In the genomic region with DNA sequence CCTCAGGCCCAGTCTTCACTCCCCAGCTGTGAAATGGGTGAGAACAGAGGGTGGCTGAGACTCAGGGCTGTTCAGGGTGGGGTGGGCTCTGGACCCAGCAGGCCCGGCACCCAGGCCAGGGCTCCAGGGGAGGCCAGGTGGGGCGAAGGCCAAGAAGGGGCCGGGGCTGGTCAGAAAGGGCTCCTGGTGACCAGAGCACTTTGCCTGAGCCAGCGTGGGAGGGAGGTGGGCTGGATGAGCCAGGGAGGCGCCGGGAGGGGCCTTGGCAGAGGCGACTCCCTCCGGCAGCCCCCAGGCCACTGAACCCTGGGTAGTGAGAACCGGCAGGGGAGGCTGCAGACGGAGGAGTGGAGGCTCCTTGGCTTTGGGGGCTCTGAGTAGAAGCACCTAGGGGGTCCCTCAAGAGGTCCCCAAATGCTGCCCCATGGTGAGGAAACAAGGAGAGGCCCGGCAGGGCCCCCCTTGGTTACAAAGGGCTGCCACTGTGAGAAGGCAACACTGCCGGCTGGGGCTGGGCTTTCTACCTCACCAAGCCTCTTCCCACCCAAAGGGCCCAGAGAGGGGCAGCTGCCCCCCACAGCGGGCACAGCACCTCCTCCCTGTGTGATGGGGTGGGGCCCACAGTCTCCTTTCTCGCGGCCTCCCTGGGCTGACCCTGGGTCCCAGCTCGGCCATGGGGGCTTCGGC, we compare ENCODE assay signal across 2 cellular contexts.
TF ChIP-seq lines count a peak whose summit lies in the region.

No MANE protein-coding gene starts in this region.

TF ChIP-seq in SK-N-SH, 30 proteins besides CTCF, POLR2A, EP300 and RAD21:
- TF ChIP-seq MEF2A (IDR thresholded peaks at IDR 0.05; ENCODE audit: borderline replicate concordance, low read depth) (no peak), JUND (IDR thresholded peaks at IDR 0.05) (no peak), TCF12 (IDR thresholded peaks at IDR 0.05) (no peak), SIN3A (IDR thresholded peaks at IDR 0.05; ENCODE audit: borderline replicate concordance, low read depth, low read length) (no peak), TEAD4 (IDR thresholded peaks at IDR 0.05; ENCODE audit: borderline replicate concordance, insufficient read depth) (no peak), NFIC (IDR thresholded peaks at IDR 0.05; ENCODE audit: borderline replicate concordance) (no peak), YY1 (IDR thresholded peaks at IDR 0.05; ENCODE audit: low read depth) (no peak), POLR2AphosphoS5 (IDR thresholded peaks at IDR 0.05; ENCODE audit: low read depth, low read length) (no peak), MXI1 (IDR thresholded peaks at IDR 0.05; ENCODE audit: low read depth, low read length) (no peak)
- TF ChIP-seq, protein P1, sequence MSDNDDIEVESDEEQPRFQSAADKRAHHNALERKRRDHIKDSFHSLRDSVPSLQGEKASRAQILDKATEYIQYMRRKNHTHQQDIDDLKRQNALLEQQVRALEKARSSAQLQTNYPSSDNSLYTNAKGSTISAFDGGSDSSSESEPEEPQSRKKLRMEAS (IDR thresholded peaks at IDR 0.05; ENCODE audit: low read depth) = no peak
- TF ChIP-seq, protein P2, sequence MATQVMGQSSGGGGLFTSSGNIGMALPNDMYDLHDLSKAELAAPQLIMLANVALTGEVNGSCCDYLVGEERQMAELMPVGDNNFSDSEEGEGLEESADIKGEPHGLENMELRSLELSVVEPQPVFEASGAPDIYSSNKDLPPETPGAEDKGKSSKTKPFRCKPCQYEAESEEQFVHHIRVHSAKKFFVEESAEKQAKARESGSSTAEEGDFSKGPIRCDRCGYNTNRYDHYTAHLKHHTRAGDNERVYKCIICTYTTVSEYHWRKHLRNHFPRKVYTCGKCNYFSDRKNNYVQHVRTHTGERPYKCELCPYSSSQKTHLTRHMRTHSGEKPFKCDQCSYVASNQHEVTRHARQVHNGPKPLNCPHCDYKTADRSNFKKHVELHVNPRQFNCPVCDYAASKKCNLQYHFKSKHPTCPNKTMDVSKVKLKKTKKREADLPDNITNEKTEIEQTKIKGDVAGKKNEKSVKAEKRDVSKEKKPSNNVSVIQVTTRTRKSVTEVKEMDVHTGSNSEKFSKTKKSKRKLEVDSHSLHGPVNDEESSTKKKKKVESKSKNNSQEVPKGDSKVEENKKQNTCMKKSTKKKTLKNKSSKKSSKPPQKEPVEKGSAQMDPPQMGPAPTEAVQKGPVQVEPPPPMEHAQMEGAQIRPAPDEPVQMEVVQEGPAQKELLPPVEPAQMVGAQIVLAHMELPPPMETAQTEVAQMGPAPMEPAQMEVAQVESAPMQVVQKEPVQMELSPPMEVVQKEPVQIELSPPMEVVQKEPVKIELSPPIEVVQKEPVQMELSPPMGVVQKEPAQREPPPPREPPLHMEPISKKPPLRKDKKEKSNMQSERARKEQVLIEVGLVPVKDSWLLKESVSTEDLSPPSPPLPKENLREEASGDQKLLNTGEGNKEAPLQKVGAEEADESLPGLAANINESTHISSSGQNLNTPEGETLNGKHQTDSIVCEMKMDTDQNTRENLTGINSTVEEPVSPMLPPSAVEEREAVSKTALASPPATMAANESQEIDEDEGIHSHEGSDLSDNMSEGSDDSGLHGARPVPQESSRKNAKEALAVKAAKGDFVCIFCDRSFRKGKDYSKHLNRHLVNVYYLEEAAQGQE (IDR thresholded peaks at IDR 0.05; ENCODE audit: low read depth, low read length) = no peak
- TF ChIP-seq, protein P3, sequence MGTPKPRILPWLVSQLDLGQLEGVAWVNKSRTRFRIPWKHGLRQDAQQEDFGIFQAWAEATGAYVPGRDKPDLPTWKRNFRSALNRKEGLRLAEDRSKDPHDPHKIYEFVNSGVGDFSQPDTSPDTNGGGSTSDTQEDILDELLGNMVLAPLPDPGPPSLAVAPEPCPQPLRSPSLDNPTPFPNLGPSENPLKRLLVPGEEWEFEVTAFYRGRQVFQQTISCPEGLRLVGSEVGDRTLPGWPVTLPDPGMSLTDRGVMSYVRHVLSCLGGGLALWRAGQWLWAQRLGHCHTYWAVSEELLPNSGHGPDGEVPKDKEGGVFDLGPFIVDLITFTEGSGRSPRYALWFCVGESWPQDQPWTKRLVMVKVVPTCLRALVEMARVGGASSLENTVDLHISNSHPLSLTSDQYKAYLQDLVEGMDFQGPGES (IDR thresholded peaks at IDR 0.05; ENCODE audit: low read depth, low read length) = no peak

TF ChIP-seq in SK-N-SH treated with all-trans-retinoic acid at 6 μM for 48 hours, 23 proteins besides CTCF, POLR2A, EP300 and RAD21:
- TF ChIP-seq RARB (CRISPR knock-in tag; IDR thresholded peaks at IDR 0.05) = no peak
- TF ChIP-seq, protein P4, sequence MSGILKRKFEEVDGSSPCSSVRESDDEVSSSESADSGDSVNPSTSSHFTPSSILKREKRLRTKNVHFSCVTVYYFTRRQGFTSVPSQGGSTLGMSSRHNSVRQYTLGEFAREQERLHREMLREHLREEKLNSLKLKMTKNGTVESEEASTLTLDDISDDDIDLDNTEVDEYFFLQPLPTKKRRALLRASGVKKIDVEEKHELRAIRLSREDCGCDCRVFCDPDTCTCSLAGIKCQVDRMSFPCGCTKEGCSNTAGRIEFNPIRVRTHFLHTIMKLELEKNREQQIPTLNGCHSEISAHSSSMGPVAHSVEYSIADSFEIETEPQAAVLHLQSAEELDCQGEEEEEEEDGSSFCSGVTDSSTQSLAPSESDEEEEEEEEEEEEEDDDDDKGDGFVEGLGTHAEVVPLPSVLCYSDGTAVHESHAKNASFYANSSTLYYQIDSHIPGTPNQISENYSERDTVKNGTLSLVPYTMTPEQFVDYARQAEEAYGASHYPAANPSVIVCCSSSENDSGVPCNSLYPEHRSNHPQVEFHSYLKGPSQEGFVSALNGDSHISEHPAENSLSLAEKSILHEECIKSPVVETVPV (CRISPR knock-in tag; IDR thresholded peaks at IDR 0.05) = no peak
- TF ChIP-seq ZNF70 (CRISPR knock-in tag; IDR thresholded peaks at IDR 0.05) = no peak
- no peak for TF ChIP-seq CSDC2 (CRISPR knock-in tag; IDR thresholded peaks at IDR 0.05)
- TF ChIP-seq, protein P5, sequence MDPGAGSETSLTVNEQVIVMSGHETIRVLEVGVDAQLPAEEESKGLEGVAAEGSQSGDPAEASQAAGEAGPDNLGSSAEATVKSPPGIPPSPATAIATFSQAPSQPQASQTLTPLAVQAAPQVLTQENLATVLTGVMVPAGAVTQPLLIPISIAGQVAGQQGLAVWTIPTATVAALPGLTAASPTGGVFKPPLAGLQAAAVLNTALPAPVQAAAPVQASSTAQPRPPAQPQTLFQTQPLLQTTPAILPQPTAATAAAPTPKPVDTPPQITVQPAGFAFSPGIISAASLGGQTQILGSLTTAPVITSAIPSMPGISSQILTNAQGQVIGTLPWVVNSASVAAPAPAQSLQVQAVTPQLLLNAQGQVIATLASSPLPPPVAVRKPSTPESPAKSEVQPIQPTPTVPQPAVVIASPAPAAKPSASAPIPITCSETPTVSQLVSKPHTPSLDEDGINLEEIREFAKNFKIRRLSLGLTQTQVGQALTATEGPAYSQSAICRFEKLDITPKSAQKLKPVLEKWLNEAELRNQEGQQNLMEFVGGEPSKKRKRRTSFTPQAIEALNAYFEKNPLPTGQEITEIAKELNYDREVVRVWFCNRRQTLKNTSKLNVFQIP (CRISPR knock-in tag; IDR thresholded peaks at IDR 0.05; ENCODE audit: borderline replicate concordance, low read depth) = no peak
- TF ChIP-seq ARNTL (CRISPR knock-in tag; IDR thresholded peaks at IDR 0.05; ENCODE audit: borderline replicate concordance, low read depth) = no peak
- TF ChIP-seq TCF4 (CRISPR knock-in tag; IDR thresholded peaks at IDR 0.05; ENCODE audit: borderline replicate concordance) = no peak
- TF ChIP-seq ZC3H10 (CRISPR knock-in tag; IDR thresholded peaks at IDR 0.05) = no peak
- TF ChIP-seq OSR1 (CRISPR knock-in tag; IDR thresholded peaks at IDR 0.05) = no peak
- TF ChIP-seq ISL1 (CRISPR knock-in tag; IDR thresholded peaks at IDR 0.05) = no peak
- TF ChIP-seq BACH2 (CRISPR knock-in tag; IDR thresholded peaks at IDR 0.05; ENCODE audit: borderline replicate concordance) = no peak
- no peak for TF ChIP-seq PPARA (CRISPR knock-in tag; IDR thresholded peaks at IDR 0.05; ENCODE audit: borderline replicate concordance)
- TF ChIP-seq, protein P6, sequence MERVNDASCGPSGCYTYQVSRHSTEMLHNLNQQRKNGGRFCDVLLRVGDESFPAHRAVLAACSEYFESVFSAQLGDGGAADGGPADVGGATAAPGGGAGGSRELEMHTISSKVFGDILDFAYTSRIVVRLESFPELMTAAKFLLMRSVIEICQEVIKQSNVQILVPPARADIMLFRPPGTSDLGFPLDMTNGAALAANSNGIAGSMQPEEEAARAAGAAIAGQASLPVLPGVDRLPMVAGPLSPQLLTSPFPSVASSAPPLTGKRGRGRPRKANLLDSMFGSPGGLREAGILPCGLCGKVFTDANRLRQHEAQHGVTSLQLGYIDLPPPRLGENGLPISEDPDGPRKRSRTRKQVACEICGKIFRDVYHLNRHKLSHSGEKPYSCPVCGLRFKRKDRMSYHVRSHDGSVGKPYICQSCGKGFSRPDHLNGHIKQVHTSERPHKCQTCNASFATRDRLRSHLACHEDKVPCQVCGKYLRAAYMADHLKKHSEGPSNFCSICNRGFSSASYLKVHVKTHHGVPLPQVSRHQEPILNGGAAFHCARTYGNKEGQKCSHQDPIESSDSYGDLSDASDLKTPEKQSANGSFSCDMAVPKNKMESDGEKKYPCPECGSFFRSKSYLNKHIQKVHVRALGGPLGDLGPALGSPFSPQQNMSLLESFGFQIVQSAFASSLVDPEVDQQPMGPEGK (CRISPR knock-in tag; IDR thresholded peaks at IDR 0.05; ENCODE audit: borderline replicate concordance) = no peak
- TF ChIP-seq ZNF8 (CRISPR knock-in tag; IDR thresholded peaks at IDR 0.05) = no peak
- TF ChIP-seq GLIS3 (CRISPR knock-in tag; IDR thresholded peaks at IDR 0.05) = no peak
- TF ChIP-seq, protein P7, sequence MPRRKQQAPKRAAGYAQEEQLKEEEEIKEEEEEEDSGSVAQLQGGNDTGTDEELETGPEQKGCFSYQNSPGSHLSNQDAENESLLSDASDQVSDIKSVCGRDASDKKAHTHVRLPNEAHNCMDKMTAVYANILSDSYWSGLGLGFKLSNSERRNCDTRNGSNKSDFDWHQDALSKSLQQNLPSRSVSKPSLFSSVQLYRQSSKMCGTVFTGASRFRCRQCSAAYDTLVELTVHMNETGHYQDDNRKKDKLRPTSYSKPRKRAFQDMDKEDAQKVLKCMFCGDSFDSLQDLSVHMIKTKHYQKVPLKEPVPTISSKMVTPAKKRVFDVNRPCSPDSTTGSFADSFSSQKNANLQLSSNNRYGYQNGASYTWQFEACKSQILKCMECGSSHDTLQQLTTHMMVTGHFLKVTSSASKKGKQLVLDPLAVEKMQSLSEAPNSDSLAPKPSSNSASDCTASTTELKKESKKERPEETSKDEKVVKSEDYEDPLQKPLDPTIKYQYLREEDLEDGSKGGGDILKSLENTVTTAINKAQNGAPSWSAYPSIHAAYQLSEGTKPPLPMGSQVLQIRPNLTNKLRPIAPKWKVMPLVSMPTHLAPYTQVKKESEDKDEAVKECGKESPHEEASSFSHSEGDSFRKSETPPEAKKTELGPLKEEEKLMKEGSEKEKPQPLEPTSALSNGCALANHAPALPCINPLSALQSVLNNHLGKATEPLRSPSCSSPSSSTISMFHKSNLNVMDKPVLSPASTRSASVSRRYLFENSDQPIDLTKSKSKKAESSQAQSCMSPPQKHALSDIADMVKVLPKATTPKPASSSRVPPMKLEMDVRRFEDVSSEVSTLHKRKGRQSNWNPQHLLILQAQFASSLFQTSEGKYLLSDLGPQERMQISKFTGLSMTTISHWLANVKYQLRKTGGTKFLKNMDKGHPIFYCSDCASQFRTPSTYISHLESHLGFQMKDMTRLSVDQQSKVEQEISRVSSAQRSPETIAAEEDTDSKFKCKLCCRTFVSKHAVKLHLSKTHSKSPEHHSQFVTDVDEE (CRISPR knock-in tag; IDR thresholded peaks at IDR 0.05) = no peak
- no peak for TF ChIP-seq ZFP30 (CRISPR knock-in tag; IDR thresholded peaks at IDR 0.05)
- no peak for TF ChIP-seq ZNF565 (CRISPR knock-in tag; conservative IDR thresholded peaks at IDR 0.05; ENCODE audit: low read depth)
- no peak for TF ChIP-seq SNAI2 (CRISPR knock-in tag; IDR thresholded peaks at IDR 0.05)
- TF ChIP-seq ZFP3 (CRISPR knock-in tag; IDR thresholded peaks at IDR 0.05) = no peak
